In genomic region chr12:724194-724855, GRCh38 we compare ENCODE assay signal across 8 cellular contexts. TPM values are rescaled to one million over a fixed set of nuclear protein-coding genes. Genes with fewer than 3 reads are reported as not detected.
DNase-seq lines count a peak whose midpoint lies in the region; ATAC-seq and TF ChIP-seq lines count a peak whose summit lies in the region.

No MANE protein-coding gene starts in this region.

- H2AFZ ChIP-seq in mammary epithelial cell (ENCODE audit: low read depth, low read length) = peak overlapping the region; percentile 51

- 49% methylated on average over 6 of the region's 6 CpGs for WGBS in mammary epithelial cell (ENCODE audit: low coverage, missing lambda C conversion rate)

- no peaks in the 10 kb centered on the region for H4K20me1 ChIP-seq in mammary epithelial cell (ENCODE audit: insufficient read depth, low read length)

- no peak overlapping the region for H3K4me2 ChIP-seq in mammary epithelial cell (ENCODE audit: insufficient read depth, low read depth, low read length)

- in situ Hi-C loops in mammary epithelial cell (cut with MboI; ENCODE audit: low sequenced_read_pairs in 2 of 2) = no loop called here

- no TSS peak for BruUV-seq in mammary epithelial cell (replicated peaks; lab: Mats Ljungman, UMichigan)

- no peaks in the 10 kb centered on the region for H3K27me3 ChIP-seq in mammary epithelial cell (ENCODE audit: insufficient read depth, low read length)

- H3K27ac ChIP-seq in mammary epithelial cell (ENCODE audit: insufficient read depth, low read depth, low read length) = no peak overlapping the region

- intact Hi-C loops in mammary epithelial cell (cut with micrococcal nuclease) = no loop called here

- no peaks in the 10 kb centered on the region for H3K36me3 ChIP-seq in mammary epithelial cell (ENCODE audit: insufficient read depth, low read length)

- H3K79me2 ChIP-seq in mammary epithelial cell (ENCODE audit: insufficient read depth, low read length) = no peaks in the 10 kb centered on the region

- DNase-seq in activated CD4-positive, CD25-positive, alpha-beta regulatory T cell (lab: John Stamatoyannopoulos, UW) = no peak
- DNase-seq in NCI-H69 (lab: John Stamatoyannopoulos, UW) = peak; percentile 63
- peak; percentile 55 for DNase-seq in mammary epithelial cell
- peak; percentile 25 for DNase-seq in renal cortical epithelial cell (ENCODE audit: low read depth)
- no peak for DNase-seq in T1000 (lab: John Stamatoyannopoulos, UW)
- no peak for DNase-seq in GM20000 (ENCODE audit: low spot score)
- no peak for DNase-seq in NK-92 treated with Interleukin-12 subunit alpha and Interleukin-12 subunit beta, amount 100 ng/mL, for 24 hours (lab: John Stamatoyannopoulos, UW)

- H3K9ac ChIP-seq in mammary epithelial cell (ENCODE audit: insufficient read depth, low read length) = no peak overlapping the region

- ATAC-seq in activated CD4-positive, CD25-positive, alpha-beta regulatory T cell treated with anti-CD3 and anti-CD28 coated beads, Interleukin-2, amount 50 U/mL, for 24 hours = peak; percentile 60 to 71

- H3K4me1 ChIP-seq in mammary epithelial cell (ENCODE audit: insufficient read depth, low read length) = peaks cover 16% of the 10 kb centered on the region

- dilution Hi-C loops in mammary epithelial cell (cut with HindIII; ENCODE audit: low sequenced_read_pairs) = no loop called here

- CTCF ChIA-PET in mammary epithelial cell (lab: Charles Lee; ENCODE audit: low non-redundant PET) = no interaction called here

- no peak overlapping the region for H3K4me3 ChIP-seq in mammary epithelial cell (replicated peaks in 1 of 3; ENCODE audit: insufficient read depth in 1 of 3, low read depth in 2 of 3, low read length in 3 of 3)

- TF ChIP-seq CTCF in mammary epithelial cell (conservative IDR thresholded peaks at IDR 0.05 in 1 of 2, IDR thresholded peaks at IDR 0.05 in 1 of 2; ENCODE audit: extremely low read depth in 1 of 2, insufficient read depth in 1 of 2, low read depth in 1 of 2, low read length in 2 of 2) (no peak), GM20000 (IDR thresholded peaks at IDR 0.05; ENCODE audit: extremely low read depth, missing control alignments) (no peak)

- H3K9me3 ChIP-seq in mammary epithelial cell (replicated peaks; ENCODE audit: insufficient read depth, low read length) = no peaks in the 10 kb centered on the region

RNA-seq across cellular contexts. Expression of gene WNK1, which starts 28.1 kb away (rescaled TPM):
- total RNA-seq in mammary epithelial cell (100 to 1,000 TPM; 154 to 180 TPM), renal cortical epithelial cell (43.9 and 222 TPM in 2 replicates)
- 69.8 TPM for polyA plus RNA-seq in mammary epithelial cell
- 113 TPM for polyA minus RNA-seq in mammary epithelial cell

Comparison
In these comparisons a context has a peak if more than half of its experiments do, and no peak if none do; other contexts are left out.
1. DNase-seq: peak in NCI-H69 (single experiment), mammary epithelial cell (single experiment) and renal cortical epithelial cell (single experiment); none in activated CD4-positive, CD25-positive, alpha-beta regulatory T cell (0 of 4), T1000 (single experiment), GM20000 (single experiment) and NK-92 treated with Interleukin-12 subunit alpha and Interleukin-12 subunit beta, amount 100 ng/mL, for 24 hours (single experiment).